Comparison of ENCODE assay signal across 12 cellular contexts in genomic region chr6:154447929-154448328, GRCh38.
A peak's percentile ranks its signal among the peaks of the same experiment; 100 is the strongest.
DNase-seq lines count a peak whose midpoint lies in the region; ATAC-seq, FAIRE-seq and TF ChIP-seq lines count a peak whose summit lies in the region.
"Had no signal": no experiment of that assay in that cellular context is flagged by ENCODE, and none has a peak within 500 bp of the region (broad histone marks: within the 10 kb centered on the region; RNA-seq: fewer than 3 reads in every experiment).

No MANE protein-coding gene starts in this region.

- DNase-seq in GM19239 (ENCODE audit: insufficient read length, low spot score) (no peak), NCI-H226 (peak; percentile 82), choroid plexus epithelial cell (ENCODE audit: low read depth) (peak; percentile 62), retinal pigment epithelial cell (ENCODE audit: low read depth) (peak; percentile 55), hippocampal formation (lab: John Stamatoyannopoulos, UW) (no peak)
- no peak for DNase-seq in stimulated activated CD4-positive, alpha-beta T cell treated with anti-CD3 and anti-CD28 coated beads, Interleukin-2, amount 100 ng/mL, for 24 hours
- DNase-seq: activated CD4-positive, alpha-beta memory T cell treated with anti-CD3 and anti-CD28 coated beads for 36 hours; Calu3 had no signal

- ATAC-seq in HG03520 (IDR thresholded peaks at IDR 0.05; ENCODE audit: unreplicated experiment) (no peak), HG03432 (IDR thresholded peaks at IDR 0.05; ENCODE audit: unreplicated experiment) (no peak)

- no peak for TF ChIP-seq CTCF in choroid plexus epithelial cell (conservative IDR thresholded peaks at IDR 0.05; ENCODE audit: low read depth, low read length)
- no peak for TF ChIP-seq CTCF in retinal pigment epithelial cell (conservative IDR thresholded peaks at IDR 0.05; ENCODE audit: low read depth, low read length)

- peak; percentile 8 for FAIRE-seq in GM19239 (lab: Jason Lieb, UNC)
- FAIRE-seq: GM18507 had no signal

- no peak overlapping the region for H3K4me3 ChIP-seq in choroid plexus epithelial cell (ENCODE audit: low read depth, low read length)
- H3K4me3 ChIP-seq in retinal pigment epithelial cell (ENCODE audit: low read length): no peak overlapping the region
- H3K4me3 ChIP-seq: SK-N-MC had no signal

Comparison
In these comparisons a context has a peak if more than half of its experiments do, and no peak if none do; other contexts are left out.
1. DNase-seq: peak in NCI-H226 (single experiment), choroid plexus epithelial cell (single experiment) and retinal pigment epithelial cell (single experiment); none in GM19239 (single experiment), hippocampal formation (0 of 2) and stimulated activated CD4-positive, alpha-beta T cell treated with anti-CD3 and anti-CD28 coated beads, Interleukin-2, amount 100 ng/mL, for 24 hours (0 of 2).